9 cellular contexts compared by ENCODE assay signal in genomic region chr10:117320050-117320665, GRCh38. TPM values are rescaled to one million over a fixed set of nuclear protein-coding genes. Genes with fewer than 3 reads are reported as not detected.
DNase-seq lines count a peak whose midpoint lies in the region; ATAC-seq and TF ChIP-seq lines count a peak whose summit lies in the region.
"Had no signal": no experiment of that assay in that cellular context is flagged by ENCODE, and none has a peak within 500 bp of the region (broad histone marks: within the 10 kb centered on the region; RNA-seq: fewer than 3 reads in every experiment).

No MANE protein-coding gene starts in this region.

- no peak for DNase-seq in GM06990 (ENCODE audit: extremely low read depth, insufficient read length)
- no peak for DNase-seq in kidney epithelial cell (ENCODE audit: low read depth)
- DNase-seq in NCI-H1417 treated with DMSO at 0.1 percent for 48 hours (lab: John Stamatoyannopoulos, UW): no peak
- DNase-seq in NCI-H128 (lab: John Stamatoyannopoulos, UW; ENCODE audit: unreplicated experiment): no peak
- no peak for DNase-seq in islet precursor cell

- H3K27me3 ChIP-seq in GM06990 (replicated peaks; ENCODE audit: control insufficient read depth, insufficient read depth, low read length) (no peaks in the 10 kb centered on the region), kidney epithelial cell (ENCODE audit: control insufficient read depth, insufficient read depth, low read length) (no peaks in the 10 kb centered on the region)

- ATAC-seq in HG03460 (IDR thresholded peaks at IDR 0.05; ENCODE audit: unreplicated experiment) (peak; percentile 58), HG02798 (IDR thresholded peaks at IDR 0.05; ENCODE audit: poor library complexity, unreplicated experiment) (no peak)
- ATAC-seq: naive thymus-derived CD4-positive, alpha-beta T cell had no signal

- no peak overlapping the region for H3K4me3 ChIP-seq in GM06990 (replicated peaks; ENCODE audit: low read depth, low read length)
- H3K4me3 ChIP-seq in WI38 (ENCODE audit: low read depth, low read length): no peak overlapping the region
- no peak overlapping the region for H3K4me3 ChIP-seq in kidney epithelial cell (ENCODE audit: low read depth, low read length)

- TF ChIP-seq CTCF in GM06990 (IDR thresholded peaks at IDR 0.05; ENCODE audit: insufficient read depth, low read length, poor library complexity, severe bottlenecking): peak; percentile 55
- peak; percentile 34; the same call in 1 of the 2 replicates for TF ChIP-seq CTCF in WI38 (IDR thresholded peaks at IDR 0.05; ENCODE audit: low read depth, low read length)
- peak; percentile 72 for TF ChIP-seq CTCF in kidney epithelial cell (IDR thresholded peaks at IDR 0.05; ENCODE audit: insufficient read depth, low read length, poor library complexity, severe bottlenecking)

- H3K36me3 ChIP-seq in GM06990 (ENCODE audit: control insufficient read depth, insufficient read depth, low read length) (no peaks in the 10 kb centered on the region), kidney epithelial cell (ENCODE audit: control insufficient read depth, insufficient read depth, low read length) (no peaks in the 10 kb centered on the region)

RNA-seq across cellular contexts. Expression of gene PDZD8, which starts 55.1 kb away (rescaled TPM):
- total RNA-seq in kidney epithelial cell: 30.9 and 84.7 TPM in 2 replicates
